Comparison of ENCODE assay signal across 8 cellular contexts in the genomic region with DNA sequence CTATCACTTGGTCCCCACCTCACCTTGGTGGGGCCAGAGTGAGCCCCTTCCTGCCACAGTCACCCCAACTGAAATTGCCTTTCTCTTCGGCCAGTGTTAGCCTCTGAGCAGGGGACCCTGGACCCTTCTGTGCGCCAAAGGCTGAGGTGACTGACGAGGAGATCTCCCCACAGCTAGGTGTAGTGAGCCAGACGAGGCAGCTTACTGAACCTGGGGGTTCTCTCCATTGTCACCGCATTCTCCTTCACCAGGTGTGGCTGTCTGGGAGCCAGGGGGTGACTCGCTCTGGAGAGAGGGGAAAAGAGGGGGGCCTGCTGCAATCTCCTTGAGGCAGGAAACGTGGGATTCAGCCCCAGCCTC. TPM values are rescaled to one million over a fixed set of nuclear protein-coding genes. Genes with fewer than 3 reads are reported as not detected.
DNase-seq lines count a peak whose midpoint lies in the region; ATAC-seq and TF ChIP-seq lines count a peak whose summit lies in the region.

No MANE protein-coding gene starts in this region.

- H3K9ac ChIP-seq in colonic mucosa (ENCODE audit: low read depth in 2 of 2, low read length in 2 of 2) = peak overlapping the region in 1 of 2 donors; percentile 94
- peak overlapping the region; percentile 91 for H3K9ac ChIP-seq in muscle layer of colon (ENCODE audit: low read length)

- no peak overlapping the region for H2AFZ ChIP-seq in ACC112 (ENCODE audit: low read length, unreplicated experiment)

- H3K27me3 ChIP-seq in ACC112 (ENCODE audit: insufficient read depth, low read length) (no peaks in the 10 kb centered on the region), colonic mucosa (no peaks in the 10 kb centered on the region), muscle layer of colon (ENCODE audit: control insufficient read depth in 1 of 2, insufficient read depth in 2 of 2, low read length in 2 of 2) (no peaks in the 10 kb centered on the region)

- H3K9me3 ChIP-seq in colonic mucosa = no peaks in the 10 kb centered on the region
- no peaks in the 10 kb centered on the region for H3K9me3 ChIP-seq in muscle layer of colon (ENCODE audit: low read length)

- H3K4me1 ChIP-seq in ACC112 (ENCODE audit: control insufficient read depth, insufficient read depth, low read length, unreplicated experiment) (peaks cover 12% of the 10 kb centered on the region), colonic mucosa (no peaks in the 10 kb centered on the region), muscle layer of colon (ENCODE audit: insufficient read depth, low read length) (peaks cover 31% of the 10 kb centered on the region)

- no peak for TF ChIP-seq CTCF in colonic mucosa (IDR thresholded peaks at IDR 0.05)

- peaks cover 5% of the 10 kb centered on the region; the same call in 1 of the 2 replicates for H3K36me3 ChIP-seq in ACC112 (ENCODE audit: insufficient read depth, low read length)
- H3K36me3 ChIP-seq in colonic mucosa = no peaks in the 10 kb centered on the region
- peaks cover 21% of the 10 kb centered on the region for H3K36me3 ChIP-seq in muscle layer of colon (ENCODE audit: insufficient read depth, low read length)

- intact Hi-C loops in colonic mucosa (cut with DNase I) = loop anchor here (5.0 kb wide), 1 partner anchor 50 kb away; no protein-coding TSS in a partner anchor
- intact Hi-C loops in left colon (cut with DNase I, micrococcal nuclease) = no loop called here

- no peak for DNase-seq in Jurkat, Clone E6-1 (ENCODE audit: low read depth, low spot score)
- DNase-seq in colonic mucosa = no peak
- no peak for DNase-seq in NCI-H748 treated with DMSO at 0.1 percent for 48 hours (lab: John Stamatoyannopoulos, UW)
- no peak for DNase-seq in stimulated activated naive CD4-positive, alpha-beta T cell (lab: John Stamatoyannopoulos, UW)
- DNase-seq in left colon = no peak
- DNase-seq in AG08396 (ENCODE audit: low spot score) = no peak

- H3K79me2 ChIP-seq in ACC112 (ENCODE audit: control insufficient read depth, insufficient read depth, low read length, unreplicated experiment) = peaks cover 42% of the 10 kb centered on the region

- H3K4me3 ChIP-seq in ACC112 (ENCODE audit: low read depth, low read length) = peak overlapping the region; percentile 96
- H3K4me3 ChIP-seq in Jurkat, Clone E6-1 (ENCODE audit: low read length) = peak overlapping the region; percentile 100
- peak overlapping the region; percentile 97 for H3K4me3 ChIP-seq in colonic mucosa
- peak overlapping the region in 1 of 2 donors; percentile 99 for H3K4me3 ChIP-seq in muscle layer of colon (ENCODE audit: low read depth in 1 of 2, low read length in 2 of 2)

- ATAC-seq in left colon = no peak

- H3K27ac ChIP-seq in ACC112 (ENCODE audit: low read depth, low read length) = no peak overlapping the region
- H3K27ac ChIP-seq in colonic mucosa = no peak overlapping the region
- H3K27ac ChIP-seq in muscle layer of colon (ENCODE audit: low read depth, low read length) = no peak overlapping the region

RNA-seq across cellular contexts. Expression of gene RPS28, which starts 1.3 kb away (rescaled TPM):
- 1,014 TPM for polyA plus RNA-seq in Jurkat, Clone E6-1 (2012; ENCODE audit: insufficient read depth, insufficient read length)
- total RNA-seq in colonic mucosa (1,000 to 10,000 TPM; 1,587 to 1,854 TPM), left colon (1,000 to 10,000 TPM; 1,489 to 1,517 TPM)

RNA-seq across cellular contexts. Expression of gene NDUFA7, which starts 1.4 kb away (rescaled TPM):
- polyA plus RNA-seq in Jurkat, Clone E6-1 (2012; ENCODE audit: insufficient read depth, insufficient read length) = 195 TPM
- total RNA-seq in colonic mucosa (10 to 100 TPM; 57.4 to 58.3 TPM), left colon (10 to 100 TPM; 49.3 to 59.6 TPM)

RNA-seq across cellular contexts. Expression of gene CD320, which starts 14.5 kb away (rescaled TPM):
- polyA plus RNA-seq in Jurkat, Clone E6-1 (2012; ENCODE audit: insufficient read depth, insufficient read length) = 63.5 TPM
- total RNA-seq in colonic mucosa (100 to 1,000 TPM in 1 of 2 donors, 10 to 100 TPM in 1; 34.1 to 154 TPM), left colon (10 to 100 TPM; 46.0 to 46.2 TPM)

RNA-seq across cellular contexts. Expression of gene KANK3, which starts 20.4 kb away (rescaled TPM):
- 1.7 TPM for polyA plus RNA-seq in Jurkat, Clone E6-1 (2012; ENCODE audit: insufficient read depth, insufficient read length)
- total RNA-seq in colonic mucosa (1 to 10 TPM; 1.7 to 2.7 TPM), left colon (1 to 10 TPM; 2.4 to 2.6 TPM)

RNA-seq across cellular contexts. Expression of gene ANGPTL4, which starts 41.3 kb away (rescaled TPM):
- polyA plus RNA-seq in Jurkat, Clone E6-1 (2012; ENCODE audit: insufficient read depth, insufficient read length) = 1.4 TPM
- 1 to 10 TPM; 7.7 to 8.1 TPM for total RNA-seq in colonic mucosa
- total RNA-seq in left colon = 1 to 10 TPM; 3.2 TPM
